Comparison of ENCODE assay signal across 9 cellular contexts in genomic region chr2:953975-954686, GRCh38. TPM values are rescaled to one million over a fixed set of nuclear protein-coding genes. Genes with fewer than 3 reads are reported as not detected.
DNase-seq lines count a peak whose midpoint lies in the region; ATAC-seq and TF ChIP-seq lines count a peak whose summit lies in the region.
"Had no signal": no experiment of that assay in that cellular context is flagged by ENCODE, and none has a peak within 500 bp of the region (broad histone marks: within the 10 kb centered on the region; RNA-seq: fewer than 3 reads in every experiment).

No MANE protein-coding gene starts in this region.

- peak; percentile 48 for TF ChIP-seq CTCF in C4-2B (conservative IDR thresholded peaks at IDR 0.05)
- peak; percentile 10 for TF ChIP-seq CTCF in HFF-Myc (IDR thresholded peaks at IDR 0.05; ENCODE audit: low read depth, low read length, missing control alignments)
- peak; percentile 23 for TF ChIP-seq CTCF in astrocyte of the cerebellum (IDR thresholded peaks at IDR 0.05; ENCODE audit: low read depth, low read length, missing control alignments)
- no peak for TF ChIP-seq CTCF in ovary (IDR thresholded peaks at IDR 0.05)

- no peaks in the 10 kb centered on the region for H3K9me3 Mint-ChIP-seq in activated CD4-positive, alpha-beta memory T cell treated with anti-CD3 and anti-CD28 coated beads, Interleukin-2, amount 10 ng/mL, durations not matched to agents 7 days and 5 days

- H3K4me3 Mint-ChIP-seq in activated CD4-positive, alpha-beta memory T cell treated with anti-CD3 and anti-CD28 coated beads, Interleukin-2, amount 10 ng/mL, durations not matched to agents 7 days and 5 days = no peak overlapping the region

- no peak overlapping the region for H2BK12ac ChIP-seq in mesenchymal stem cell (ENCODE audit: low read length in 2 of 2)

- no peaks in the 10 kb centered on the region for H3K36me3 ChIP-seq in mesenchymal stem cell (ENCODE audit: control insufficient read depth in 1 of 2, insufficient read depth in 2 of 2, low read depth in 1 of 2, low read length in 2 of 2)
- no peaks in the 10 kb centered on the region for H3K36me3 ChIP-seq in ovary

- POLR2A ChIA-PET in activated CD4-positive, alpha-beta memory T cell treated with anti-CD3 and anti-CD28 coated beads, Interleukin-2, amount 10 ng/mL, durations not matched to agents 7 days and 5 days (lab: Charles Lee) = no interaction called here

- no peaks in the 10 kb centered on the region for H3K36me3 Mint-ChIP-seq in activated CD4-positive, alpha-beta memory T cell treated with anti-CD3 and anti-CD28 coated beads, Interleukin-2, amount 10 ng/mL, durations not matched to agents 7 days and 5 days (ENCODE audit: low read depth)

- peaks cover 13% of the 10 kb centered on the region for H3K4me1 ChIP-seq in mesenchymal stem cell (ENCODE audit: control insufficient read depth, insufficient read depth, low read depth, low read length)
- H3K4me1 ChIP-seq in ovary (ENCODE audit: insufficient read depth) = peaks cover 4% of the 10 kb centered on the region

- in situ Hi-C loops in astrocyte of the cerebellum (cut with HindIII; ENCODE audit: low sequenced_read_pairs) = no loop called here

- no peak overlapping the region for H3K23ac ChIP-seq in mesenchymal stem cell (ENCODE audit: low read length in 2 of 2)

- no peak overlapping the region for H4K8ac ChIP-seq in mesenchymal stem cell (ENCODE audit: low read length)

- H3K9me3 ChIP-seq in mesenchymal stem cell (ENCODE audit: control insufficient read depth, low read length) = no peaks in the 10 kb centered on the region
- no peaks in the 10 kb centered on the region for H3K9me3 ChIP-seq in ovary

- H3K79me1 ChIP-seq in mesenchymal stem cell (replicated peaks; ENCODE audit: low read length, poor library complexity, severe bottlenecking) = no peaks in the 10 kb centered on the region

- H2BK15ac ChIP-seq in mesenchymal stem cell (ENCODE audit: low read depth, poor library complexity, severe bottlenecking) = no peak overlapping the region

- no peak overlapping the region for H2BK120ac ChIP-seq in mesenchymal stem cell (ENCODE audit: low read depth, low read length)

- H3K4me3 ChIP-seq in HFF-Myc (replicated peaks; ENCODE audit: low read depth, low read length) = no peak overlapping the region
- H3K4me3 ChIP-seq in astrocyte of the cerebellum (ENCODE audit: low read depth, low read length) = no peak overlapping the region
- no peak overlapping the region for H3K4me3 ChIP-seq in mesenchymal stem cell (ENCODE audit: insufficient read depth in 1 of 2, low read depth in 1 of 2, low read length in 2 of 2)
- no peak overlapping the region for H3K4me3 ChIP-seq in ovary

- CTCF ChIA-PET in activated CD4-positive, alpha-beta memory T cell treated with anti-CD3 and anti-CD28 coated beads, Interleukin-2, amount 10 ng/mL, durations not matched to agents 7 days and 5 days (lab: Charles Lee) = interaction anchor here (1.0 to 1.3 kb wide), 2 partner anchors 591 to 597 kb away, joined by 3 to 5 read pairs; no protein-coding TSS in a partner anchor

- peaks cover 13 to 57% of the 10 kb centered on the region in 2 experiments for H3K27me3 ChIP-seq in mesenchymal stem cell (ENCODE audit: control insufficient read depth in 1 of 2, insufficient read depth in 1 of 2, low read length in 2 of 2)
- no peaks in the 10 kb centered on the region for H3K27me3 ChIP-seq in ovary

- H3K9ac ChIP-seq in mesenchymal stem cell (ENCODE audit: low read length) = no peak overlapping the region

- WGBS in mesenchymal stem cell = 77% methylated on average over 10 of the region's 13 CpGs
- WGBS in ovary, 3 donors = 57 to 60% (median 58%) methylated on average over 12 to 13 of the region's 13 CpGs

- H2AK5ac ChIP-seq in mesenchymal stem cell (ENCODE audit: low read length, severe bottlenecking) = no peak overlapping the region

- peaks cover 10% of the 10 kb centered on the region for H3K4me1 Mint-ChIP-seq in activated CD4-positive, alpha-beta memory T cell treated with anti-CD3 and anti-CD28 coated beads, Interleukin-2, amount 10 ng/mL, durations not matched to agents 7 days and 5 days

- H3K4ac ChIP-seq in mesenchymal stem cell (ENCODE audit: low read depth in 1 of 2, low read length in 2 of 2) = no peak overlapping the region

- DNase-seq in HFF-Myc (ENCODE audit: extremely low read depth, low read depth) (peak; percentile 5), astrocyte of the cerebellum (ENCODE audit: low read depth) (no peak), mesenchymal stem cell (peak; percentile 2), ovary (no peak), NCI-H446 treated with DMSO at 0.1 percent for 48 hours (lab: John Stamatoyannopoulos, UW) (no peak)
- no peak for DNase-seq in activated CD4-positive, alpha-beta memory T cell treated with anti-CD3 and anti-CD28 coated beads, Interleukin-2, amount 10 ng/mL, durations not matched to agents 7 days and 5 days
- DNase-seq: occipital lobe had no signal

- no peak overlapping the region for H3K18ac ChIP-seq in mesenchymal stem cell (ENCODE audit: low read depth in 1 of 2, low read length in 2 of 2)

- no peak overlapping the region for H3K4me2 ChIP-seq in mesenchymal stem cell (ENCODE audit: low read length, poor library complexity, severe bottlenecking)

- no peak for ATAC-seq in HG03469 (IDR thresholded peaks at IDR 0.05; ENCODE audit: unreplicated experiment)

- TF ChIP-seq POLR2A in ovary (IDR thresholded peaks at IDR 0.05) = no peak

- peaks cover 37% of the 10 kb centered on the region for H3K27me3 Mint-ChIP-seq in activated CD4-positive, alpha-beta memory T cell treated with anti-CD3 and anti-CD28 coated beads, Interleukin-2, amount 10 ng/mL, durations not matched to agents 7 days and 5 days

- H4K91ac ChIP-seq in mesenchymal stem cell (ENCODE audit: low read length) = no peak overlapping the region

- no peak overlapping the region for H3K27ac ChIP-seq in C4-2B
- no peak overlapping the region for H3K27ac ChIP-seq in mesenchymal stem cell (ENCODE audit: low read length, poor library complexity, severe bottlenecking)
- H3K27ac ChIP-seq in ovary = no peak overlapping the region

- TF ChIP-seq EP300 in ovary (IDR thresholded peaks at IDR 0.05) = no peak

- H3K14ac ChIP-seq in mesenchymal stem cell (ENCODE audit: low read length in 2 of 2) = no peak overlapping the region

- H3K27ac Mint-ChIP-seq in activated CD4-positive, alpha-beta memory T cell treated with anti-CD3 and anti-CD28 coated beads, Interleukin-2, amount 10 ng/mL, durations not matched to agents 7 days and 5 days = no peak overlapping the region

- no peak overlapping the region for H2BK5ac ChIP-seq in mesenchymal stem cell (ENCODE audit: low read depth, low read length, poor library complexity, severe bottlenecking)

- no peak overlapping the region for H2AFZ ChIP-seq in mesenchymal stem cell (ENCODE audit: low read depth, low read length)

- intact Hi-C loops in ovary (cut with DNase I) = loop anchor here in 1 of 4 donors (5.0 kb wide), 1 partner anchor 593 kb away; no protein-coding TSS in a partner anchor

RNA-seq across cellular contexts. Expression of gene SNTG2, which starts 3.5 kb away (rescaled TPM):
- 0.15 TPM for polyA plus RNA-seq in mesenchymal stem cell (2013, experiment 1 of 2)
- 0.08 TPM for polyA plus RNA-seq in mesenchymal stem cell (2013, experiment 2 of 2)
- total RNA-seq in ovary = 1 to 10 TPM in 4 of 7 donors, under 1 TPM in 2, not detected in 1; 0.73 to 5.7 (median 1.8) TPM
- under 1 TPM; 0.17 to 0.97 TPM for polyA plus RNA-seq in ovary
- under 1 TPM in 1 of 2 experiments, not detected in 1; 0.13 TPM for total RNA-seq in activated CD4-positive, alpha-beta memory T cell treated with anti-CD3 and anti-CD28 coated beads, Interleukin-2, amount 10 ng/mL, durations not matched to agents 7 days and 5 days

Comparison
In these comparisons a context has a peak if more than half of its experiments do, and no peak if none do; other contexts are left out.
1. CTCF ChIP-seq: peak in C4-2B (single experiment), HFF-Myc (single experiment) and astrocyte of the cerebellum (single experiment); none in ovary (0 of 3).
2. DNase-seq: peak in HFF-Myc (single experiment) and mesenchymal stem cell (single experiment); none in astrocyte of the cerebellum (single experiment), ovary (0 of 5), NCI-H446 treated with DMSO at 0.1 percent for 48 hours (single experiment) and activated CD4-positive, alpha-beta memory T cell treated with anti-CD3 and anti-CD28 coated beads, Interleukin-2, amount 10 ng/mL, durations not matched to agents 7 days and 5 days (single experiment).